ENCODE assay signal across 6 cellular contexts in the genomic region with DNA sequence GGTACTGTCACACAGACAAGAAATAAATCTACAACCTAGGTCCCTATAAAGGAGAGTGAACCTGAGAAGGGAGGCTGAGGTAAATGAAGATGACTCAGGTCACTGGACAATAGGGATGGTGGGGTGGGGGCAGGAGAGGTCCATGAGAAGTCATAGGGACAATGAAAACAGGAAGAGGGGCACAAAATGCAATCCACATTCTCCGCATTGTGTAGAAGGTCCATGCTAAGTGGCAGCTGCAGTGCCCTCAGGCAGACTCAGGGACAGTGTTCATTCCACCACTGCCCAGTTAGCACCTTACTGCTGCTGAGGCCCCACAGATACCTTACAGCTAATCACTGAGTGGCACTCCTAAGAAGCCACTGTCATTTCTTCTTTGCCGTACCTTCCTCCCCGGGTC.
"Had no signal": no experiment of that assay in that cellular context is flagged by ENCODE, and none has a peak within 500 bp of the region (broad histone marks: within the 10 kb centered on the region; RNA-seq: fewer than 3 reads in every experiment).

No MANE protein-coding gene starts in this region.

- DNase-seq: H9, HCEC 1CT, IMR-90 had no signal

- H3K4me2 ChIP-seq: GM23338 had no signal

- H3K4me3 ChIP-seq: GM23338, K562 had no signal

- ATAC-seq: GM23338, K562 had no signal

- H3K27ac ChIP-seq: HL-60 had no signal
